Comparison of ENCODE assay signal across 9 cellular contexts in the genomic region with DNA sequence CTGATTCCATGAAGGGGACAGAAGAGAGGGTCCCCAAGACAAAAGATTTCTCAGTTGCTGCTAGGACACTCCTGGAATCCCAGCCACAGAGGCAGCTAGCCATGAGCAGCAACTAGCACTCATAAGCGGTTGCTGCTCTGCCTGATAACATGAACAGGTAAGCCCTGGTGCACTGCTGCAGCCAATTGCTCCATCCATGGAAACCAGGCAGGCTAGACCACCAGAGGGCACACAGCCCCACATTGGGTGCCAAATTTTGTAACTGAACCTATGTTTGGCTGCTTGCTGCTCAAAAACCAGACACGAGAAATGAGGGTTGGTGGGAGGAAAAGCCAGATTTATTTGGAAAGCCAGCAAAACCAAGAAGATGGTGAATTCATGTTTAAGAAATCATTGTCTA. TPM values are rescaled to one million over a fixed set of nuclear protein-coding genes. Genes with fewer than 3 reads are reported as not detected.
A peak's percentile ranks its signal among the peaks of the same experiment; 100 is the strongest.
DNase-seq lines count a peak whose midpoint lies in the region; TF ChIP-seq lines count a peak whose summit lies in the region.
"Had no signal": no experiment of that assay in that cellular context is flagged by ENCODE, and none has a peak within 500 bp of the region (broad histone marks: within the 10 kb centered on the region; RNA-seq: fewer than 3 reads in every experiment).

No MANE protein-coding gene starts in this region.

- in situ Hi-C loops in astrocyte of the cerebellum (cut with HindIII; ENCODE audit: low sequenced_read_pairs), result no loop called here

- peak; percentile 45 for TF ChIP-seq CTCF in astrocyte of the cerebellum (IDR thresholded peaks at IDR 0.05; ENCODE audit: low read depth, low read length, missing control alignments)

- no peak overlapping the region for H3K4me3 ChIP-seq in astrocyte of the cerebellum (ENCODE audit: low read depth, low read length)
- H3K4me3 ChIP-seq: SJSA1 had no signal

- peak; percentile 19 for DNase-seq in NCI-H146 (lab: John Stamatoyannopoulos, UW)
- no peak for DNase-seq in NCI-H146 treated with DMSO at 0.1 percent for 48 hours (lab: John Stamatoyannopoulos, UW; ENCODE audit: unreplicated experiment)
- DNase-seq in NCI-H526 treated with DMSO at 0.1 percent for 48 hours (lab: John Stamatoyannopoulos, UW), result peak; percentile 55
- no peak for DNase-seq in astrocyte of the cerebellum (ENCODE audit: low read depth)
- DNase-seq in stimulated activated CD4-positive, alpha-beta T cell treated with anti-CD3 and anti-CD28 coated beads, Interleukin-15, amount 100 ng/mL, for 24 hours, result peak; percentile 41
- no peak for DNase-seq in NCI-H128 (lab: John Stamatoyannopoulos, UW; ENCODE audit: unreplicated experiment)
- no peak for DNase-seq in ureter (ENCODE audit: low spot score)
- no peak for DNase-seq in pons (ENCODE audit: low spot score)

RNA-seq across cellular contexts. Expression of a gene that starts 21.9 kb away (rescaled TPM):
- 43.6 TPM for total RNA-seq in ureter

RNA-seq across cellular contexts. Expression of a gene that starts 40.9 kb away (rescaled TPM):
- 8.6 TPM for total RNA-seq in ureter

Comparison
In these comparisons a context has a peak if more than half of its experiments do, and no peak if none do; other contexts are left out.
1. DNase-seq: peak in NCI-H146 (single experiment), NCI-H526 treated with DMSO at 0.1 percent for 48 hours (single experiment) and stimulated activated CD4-positive, alpha-beta T cell treated with anti-CD3 and anti-CD28 coated beads, Interleukin-15, amount 100 ng/mL, for 24 hours (single experiment); none in NCI-H146 treated with DMSO at 0.1 percent for 48 hours (single experiment), astrocyte of the cerebellum (single experiment), NCI-H128 (single experiment), ureter (single experiment) and pons (single experiment).